36 cellular contexts compared by ENCODE assay signal in the genomic region with DNA sequence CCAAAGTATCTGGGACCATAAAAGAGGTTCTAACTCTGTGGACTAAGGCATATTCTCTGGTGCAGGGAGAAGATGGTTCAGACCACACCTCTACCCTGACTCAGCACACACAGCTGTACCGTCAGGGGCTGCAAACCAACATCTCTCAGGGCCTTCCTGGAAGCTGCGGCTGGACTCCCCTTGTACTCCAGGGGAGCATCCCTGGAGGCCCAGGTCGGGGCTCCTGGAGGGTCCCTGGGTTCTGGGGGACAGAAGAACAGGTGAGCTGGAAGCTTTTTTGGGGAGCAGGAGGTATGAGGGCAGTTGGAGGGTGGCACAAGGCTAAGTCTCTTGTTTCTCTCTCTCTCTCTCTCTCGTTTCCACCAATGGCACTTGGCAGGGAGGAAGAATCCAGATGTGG.
"Had no signal": no experiment of that assay in that cellular context is flagged by ENCODE, and none has a peak within 500 bp of the region (broad histone marks: within the 10 kb centered on the region; RNA-seq: fewer than 3 reads in every experiment).

No MANE protein-coding gene starts in this region.

- H3K27me3 ChIP-seq: adrenal gland, cardiac muscle cell had no signal

- H3K27ac ChIP-seq: adrenal gland, cardiac muscle cell, VCaP had no signal

- H3K27me3 Mint-ChIP-seq: activated CD4-positive, alpha-beta memory T cell treated with anti-CD3 and anti-CD28 coated beads, Interleukin-2, amount 10 ng/mL, durations not matched to agents 7 days and 5 days; activated CD4-positive, alpha-beta T cell treated with anti-CD3 and anti-CD28 coated beads, Interleukin-2, amount 10 ng/mL, durations not matched to agents 7 days and 5 days; activated CD8-positive, alpha-beta memory T cell treated with anti-CD3 and anti-CD28 coated beads, Interleukin-2, amount 10 ng/mL, durations not matched to agents 7 days and 5 days; activated naive CD8-positive, alpha-beta T cell treated with anti-CD3 and anti-CD28 coated beads for 36 hours; activated T-cell treated with anti-CD3 and anti-CD28 coated beads, Interleukin-2, amount 50 U/mL, for 24 hours had no signal

- ATAC-seq: activated CD4-positive, alpha-beta T cell treated with anti-CD3 and anti-CD28 coated beads for 36 hours; activated CD8-positive, alpha-beta memory T cell treated with anti-CD3 and anti-CD28 coated beads, Interleukin-2, amount 10 ng/mL, durations not matched to agents 7 days and 5 days; activated CD8-positive, alpha-beta T cell treated with anti-CD3 and anti-CD28 coated beads, Interleukin-2, amount 10 ng/mL, durations not matched to agents 7 days and 5 days; activated naive CD4-positive, alpha-beta T cell treated with anti-CD3 and anti-CD28 coated beads, Interleukin-2, amount 50 U/mL, for 72 hours had no signal

- H3K4me1 Mint-ChIP-seq: activated CD4-positive, alpha-beta memory T cell treated with anti-CD3 and anti-CD28 coated beads, Interleukin-2, amount 10 ng/mL, durations not matched to agents 7 days and 5 days; activated CD4-positive, alpha-beta T cell treated with anti-CD3 and anti-CD28 coated beads for 36 hours; activated CD4-positive, alpha-beta T cell treated with anti-CD3 and anti-CD28 coated beads, Interleukin-2, amount 10 ng/mL, durations not matched to agents 7 days and 5 days; activated CD8-positive, alpha-beta memory T cell treated with anti-CD3 and anti-CD28 coated beads, Interleukin-2, amount 10 ng/mL, durations not matched to agents 7 days and 5 days; activated naive CD4-positive, alpha-beta T cell treated with anti-CD3 and anti-CD28 coated beads, Interleukin-2, amount 10 ng/mL, durations not matched to agents 7 days and 5 days; central memory CD8-positive, alpha-beta T cell had no signal

- H3K4me1 ChIP-seq: adrenal gland had no signal

- H3K9me3 Mint-ChIP-seq: activated CD4-positive, alpha-beta memory T cell treated with anti-CD3 and anti-CD28 coated beads, Interleukin-2, amount 10 ng/mL, durations not matched to agents 7 days and 5 days; activated CD4-positive, alpha-beta T cell treated with anti-CD3 and anti-CD28 coated beads, Interleukin-2, amount 10 ng/mL, durations not matched to agents 7 days and 5 days; activated naive CD4-positive, alpha-beta T cell treated with anti-CD3 and anti-CD28 coated beads, Interleukin-2, amount 10 ng/mL, durations not matched to agents 7 days and 5 days; activated naive CD4-positive, alpha-beta T cell treated with anti-CD3 and anti-CD28 coated beads, Interleukin-2, amount 50 U/mL, for 72 hours; activated naive CD8-positive, alpha-beta T cell treated with anti-CD3 and anti-CD28 coated beads for 36 hours; activated T-cell treated with anti-CD3 and anti-CD28 coated beads, Interleukin-2, amount 50 U/mL, for 24 hours; activated T-helper 2 cell treated with anti-CD3 and anti-CD28 coated beads, Interferon-gamma antibody, Interleukin-2, Interleukin-4, amounts not matched to agents 10 μg/mL and 5 μg/mL and 100 μg/mL, durations not matched to agents 14 hours and 24 hours and 36 hours; central memory CD8-positive, alpha-beta T cell; T-helper 1 cell treated with Interleukin-12 subunit alpha and Interleukin-12 subunit beta and Interleukin-4 antibody, amounts not matched to agents 30 μg/mL and 1 μg/mL, for 36 hours; T-helper 2 cell treated with Interferon-gamma antibody and Interleukin-4, amounts not matched to agents 5 μg/mL and 100 μg/mL, for 36 hours had no signal

- H3K36me3 Mint-ChIP-seq: activated CD8-positive, alpha-beta memory T cell treated with anti-CD3 and anti-CD28 coated beads, Interleukin-2, amount 10 ng/mL, durations not matched to agents 7 days and 5 days; activated naive CD4-positive, alpha-beta T cell treated with anti-CD3 and anti-CD28 coated beads, Interleukin-2, amount 10 ng/mL, durations not matched to agents 7 days and 5 days; activated naive CD4-positive, alpha-beta T cell treated with anti-CD3 and anti-CD28 coated beads, Interleukin-2, amount 50 U/mL, for 72 hours; activated naive CD8-positive, alpha-beta T cell treated with anti-CD3 and anti-CD28 coated beads for 36 hours; brain had no signal

- DNase-seq: activated B cell treated with CpG ODN at 0.5 μM for 24 hours; activated CD4-positive, alpha-beta memory T cell treated with anti-CD3 and anti-CD28 coated beads, Interleukin-2, amount 10 ng/mL, durations not matched to agents 7 days and 5 days; activated CD4-positive, alpha-beta T cell treated with anti-CD3 and anti-CD28 coated beads for 36 hours; activated CD4-positive, alpha-beta T cell treated with anti-CD3 and anti-CD28 coated beads for 48 hours; activated CD4-positive, alpha-beta T cell treated with anti-CD3 and anti-CD28 coated beads, Interleukin-2, amount 10 ng/mL, durations not matched to agents 7 days and 5 days; activated CD4-positive, alpha-beta T cell treated with anti-CD3 and anti-CD28 coated beads, Interleukin-2, amount 50 U/mL, for 48 hours; activated CD4-positive, CD25-positive, alpha-beta regulatory T cell treated with anti-CD3 and anti-CD28 coated beads, Interleukin-2, amount 50 U/mL, for 72 hours; activated CD8-positive, alpha-beta memory T cell treated with anti-CD3 and anti-CD28 coated beads for 24 hours; activated CD8-positive, alpha-beta memory T cell treated with anti-CD3 and anti-CD28 coated beads, Interleukin-2, amount 10 ng/mL, durations not matched to agents 7 days and 5 days; activated CD8-positive, alpha-beta memory T cell treated with anti-CD3 and anti-CD28 coated beads, Interleukin-2, amount 50 U/mL, for 48 hours; activated CD8-positive, alpha-beta T cell treated with anti-CD3 and anti-CD28 coated beads, Interleukin-2, amount 10 ng/mL, durations not matched to agents 7 days and 5 days; activated effector memory CD4-positive, alpha-beta T cell treated with Interleukin-2 at 50 U/mL for 16 hours; activated gamma-delta T cell; activated naive CD4-positive, alpha-beta T cell treated with anti-CD3 and anti-CD28 coated beads, Interleukin-2, amount 10 ng/mL, durations not matched to agents 7 days and 5 days; activated naive CD4-positive, alpha-beta T cell treated with Interleukin-2 at 50 U/mL for 16 hours; activated naive CD8-positive, alpha-beta T cell treated with anti-CD3 and anti-CD28 coated beads for 36 hours; activated T-cell treated with anti-CD3 and anti-CD28 coated beads, Interleukin-2, amount 50 U/mL, for 24 hours; activated T-cell treated with anti-CD3 and anti-CD28 coated beads, Interleukin-2, amount 50 U/mL, for 48 hours; adrenal gland; amniotic stem cell; aorta; caudate nucleus; cerebellar nuclear complex; T-helper 1 cell; T-helper 2 cell; T-helper 9 cell had no signal

- H3K9me3 ChIP-seq: adrenal gland had no signal

- H3K4me3 ChIP-seq: adrenal gland, cardiac muscle cell had no signal

- H3K27ac Mint-ChIP-seq: activated B cell treated with CpG ODN at 0.5 μM for 24 hours; activated CD4-positive, alpha-beta memory T cell treated with anti-CD3 and anti-CD28 coated beads, Interleukin-2, amount 10 ng/mL, durations not matched to agents 7 days and 5 days; activated CD4-positive, alpha-beta T cell treated with anti-CD3 and anti-CD28 coated beads for 36 hours; activated CD4-positive, alpha-beta T cell treated with anti-CD3 and anti-CD28 coated beads, Interleukin-2, amount 10 ng/mL, durations not matched to agents 7 days and 5 days; activated CD8-positive, alpha-beta memory T cell treated with anti-CD3 and anti-CD28 coated beads, Interleukin-2, amount 10 ng/mL, durations not matched to agents 7 days and 5 days; activated CD8-positive, alpha-beta T cell treated with anti-CD3 and anti-CD28 coated beads, Interleukin-2, amount 10 ng/mL, durations not matched to agents 7 days and 5 days; activated naive CD4-positive, alpha-beta T cell treated with anti-CD3 and anti-CD28 coated beads, Interleukin-2, amount 10 ng/mL, durations not matched to agents 7 days and 5 days; activated naive CD4-positive, alpha-beta T cell treated with anti-CD3 and anti-CD28 coated beads, Interleukin-2, amount 50 U/mL, for 72 hours; activated naive CD8-positive, alpha-beta T cell treated with anti-CD3 and anti-CD28 coated beads for 36 hours; activated T-cell treated with anti-CD3 and anti-CD28 coated beads, Interleukin-2, amount 50 U/mL, for 24 hours; activated T-helper 2 cell treated with anti-CD3 and anti-CD28 coated beads, Interferon-gamma antibody, Interleukin-2, Interleukin-4, amounts not matched to agents 10 μg/mL and 5 μg/mL and 100 μg/mL, durations not matched to agents 14 hours and 24 hours and 36 hours; T-helper 1 cell treated with Interleukin-12 subunit alpha and Interleukin-12 subunit beta and Interleukin-4 antibody, amounts not matched to agents 30 μg/mL and 1 μg/mL, for 36 hours; T-helper 2 cell treated with Interferon-gamma antibody and Interleukin-4, amounts not matched to agents 5 μg/mL and 100 μg/mL, for 36 hours had no signal

- FAIRE-seq: bronchial epithelial cell, TTC549 had no signal

- H3K4me3 Mint-ChIP-seq: activated B cell treated with CpG ODN at 0.5 μM for 24 hours; activated CD4-positive, alpha-beta memory T cell treated with anti-CD3 and anti-CD28 coated beads, Interleukin-2, amount 10 ng/mL, durations not matched to agents 7 days and 5 days; activated CD4-positive, alpha-beta T cell treated with anti-CD3 and anti-CD28 coated beads for 36 hours; activated CD4-positive, alpha-beta T cell treated with anti-CD3 and anti-CD28 coated beads, Interleukin-2, amount 10 ng/mL, durations not matched to agents 7 days and 5 days; activated CD8-positive, alpha-beta memory T cell treated with anti-CD3 and anti-CD28 coated beads, Interleukin-2, amount 10 ng/mL, durations not matched to agents 7 days and 5 days; activated CD8-positive, alpha-beta T cell treated with anti-CD3 and anti-CD28 coated beads, Interleukin-2, amount 10 ng/mL, durations not matched to agents 7 days and 5 days; activated naive CD4-positive, alpha-beta T cell treated with anti-CD3 and anti-CD28 coated beads, Interleukin-2, amount 10 ng/mL, durations not matched to agents 7 days and 5 days; activated naive CD8-positive, alpha-beta T cell treated with anti-CD3 and anti-CD28 coated beads for 36 hours; activated T-cell treated with anti-CD3 and anti-CD28 coated beads, Interleukin-2, amount 50 U/mL, for 24 hours; brain; central memory CD8-positive, alpha-beta T cell; T-helper 1 cell treated with Interleukin-12 subunit alpha and Interleukin-12 subunit beta and Interleukin-4 antibody, amounts not matched to agents 30 μg/mL and 1 μg/mL, for 36 hours; T-helper 2 cell treated with Interferon-gamma antibody and Interleukin-4, amounts not matched to agents 5 μg/mL and 100 μg/mL, for 36 hours had no signal

- H3K36me3 ChIP-seq: adrenal gland, cardiac muscle cell had no signal
